Comparison of ENCODE assay signal across 10 cellular contexts in the genomic region with DNA sequence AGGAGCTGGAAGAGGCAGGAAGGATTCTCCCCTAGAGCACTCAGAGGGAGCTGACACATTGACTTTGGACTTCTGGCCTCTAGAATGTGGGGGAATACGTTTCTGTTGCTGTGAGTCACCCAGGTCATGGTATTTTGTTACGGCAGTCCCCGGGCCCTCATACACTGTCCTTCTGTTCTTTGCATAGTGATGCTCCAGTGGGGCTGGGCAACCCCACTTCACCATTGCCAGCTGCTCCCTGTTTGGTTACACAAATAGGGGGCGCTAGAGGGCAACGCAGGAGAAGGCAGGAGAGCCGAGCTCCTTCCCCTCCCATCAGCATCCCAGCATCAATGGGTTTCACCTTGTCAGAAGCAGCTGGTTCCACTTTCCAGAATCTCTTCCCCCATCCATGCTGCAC.
DNase-seq lines count a peak whose midpoint lies in the region; ATAC-seq and TF ChIP-seq lines count a peak whose summit lies in the region.
"Had no signal": no experiment of that assay in that cellular context is flagged by ENCODE, and none has a peak within 500 bp of the region (broad histone marks: within the 10 kb centered on the region; RNA-seq: fewer than 3 reads in every experiment).

No MANE protein-coding gene starts in this region.

- H3K36me3 Mint-ChIP-seq in natural killer cell (no peaks in the 10 kb centered on the region), immature natural killer cell (no peaks in the 10 kb centered on the region)

- H3K27ac Mint-ChIP-seq in natural killer cell (no peak overlapping the region), immature natural killer cell (no peak overlapping the region)
- H3K27ac Mint-ChIP-seq: T-helper 1 cell treated with Interleukin-12 subunit alpha and Interleukin-12 subunit beta and Interleukin-4 antibody, amounts not matched to agents 30 μg/mL and 1 μg/mL, for 36 hours had no signal

- intact Hi-C loops in natural killer cell (cut with micrococcal nuclease): no loop called here

- peaks cover 8 to 23% of the 10 kb centered on the region in 2 donors for H3K27me3 Mint-ChIP-seq in natural killer cell (ENCODE audit: low read depth in 2 of 2)
- peaks cover 1 to 6% (median 2%) of the 10 kb centered on the region in 3 donors for H3K27me3 Mint-ChIP-seq in immature natural killer cell (ENCODE audit: low read depth in 3 of 3)

- no peak for ATAC-seq in natural killer cell

- H3K9me3 Mint-ChIP-seq in natural killer cell (peaks cover 0 to 4% of the 10 kb centered on the region in 2 donors), immature natural killer cell (peaks cover 0 to 8% (median 2%) of the 10 kb centered on the region in 6 donors)

- peak; percentile 62 for TF ChIP-seq CTCF in fibroblast of pulmonary artery (IDR thresholded peaks at IDR 0.05; ENCODE audit: low read length, missing control alignments)
- no peak for TF ChIP-seq CTCF in natural killer cell (IDR thresholded peaks at IDR 0.05)

- DNase-seq in stimulated activated CD4-positive, alpha-beta T cell treated with anti-CD3 and anti-CD28 coated beads, Interleukin-15, amount 100 ng/mL, for 24 hours: peak; percentile 6
- no peak for DNase-seq in stimulated activated CD4-positive, alpha-beta T cell treated with anti-CD3 and anti-CD28 coated beads, Interleukin-4, amount 100 ng/mL, for 4 hours
- DNase-seq in OCI-M1 (lab: John Stamatoyannopoulos, UW) (peak; percentile 23), fibroblast of pulmonary artery (ENCODE audit: low read depth) (peak; percentile 55), HPDE6-E6E7 (ENCODE audit: extremely low spot score) (no peak), natural killer cell (no peak), immature natural killer cell (no peak)
- DNase-seq in activated CD8-positive, alpha-beta memory T cell treated with anti-CD3 and anti-CD28 coated beads for 24 hours: no peak

- no peaks in the 10 kb centered on the region for H3K4me1 Mint-ChIP-seq in natural killer cell
- no peaks in the 10 kb centered on the region for H3K4me1 Mint-ChIP-seq in immature natural killer cell

- no peak overlapping the region for H3K4me3 ChIP-seq in fibroblast of pulmonary artery (replicated peaks; ENCODE audit: low read depth, low read length)
- H3K4me3 ChIP-seq: adrenal gland had no signal

- H3K4me3 Mint-ChIP-seq in natural killer cell: no peak overlapping the region
- H3K4me3 Mint-ChIP-seq in immature natural killer cell: no peak overlapping the region
- H3K4me3 Mint-ChIP-seq: T-helper 1 cell treated with Interleukin-12 subunit alpha and Interleukin-12 subunit beta and Interleukin-4 antibody, amounts not matched to agents 30 μg/mL and 1 μg/mL, for 36 hours had no signal

Comparison
In these comparisons a context has a peak if more than half of its experiments do, and no peak if none do; other contexts are left out.
1. DNase-seq: peak in stimulated activated CD4-positive, alpha-beta T cell treated with anti-CD3 and anti-CD28 coated beads, Interleukin-15, amount 100 ng/mL, for 24 hours (single experiment), OCI-M1 (single experiment) and fibroblast of pulmonary artery (single experiment); none in stimulated activated CD4-positive, alpha-beta T cell treated with anti-CD3 and anti-CD28 coated beads, Interleukin-4, amount 100 ng/mL, for 4 hours (0 of 2), HPDE6-E6E7 (single experiment), natural killer cell (single experiment), immature natural killer cell (0 of 3) and activated CD8-positive, alpha-beta memory T cell treated with anti-CD3 and anti-CD28 coated beads for 24 hours (single experiment).